In genomic region chr5:126998895-126999570, GRCh38 we compare ENCODE assay signal across 1 cellular context.
TF ChIP-seq lines count a peak whose summit lies in the region.

No MANE protein-coding gene starts in this region.

TF ChIP-seq in HepG2, 621 proteins besides CTCF, POLR2A, EP300 and RAD21:
- TF ChIP-seq MZF1 (CRISPR knock-in tag; IDR thresholded peaks at IDR 0.05; ENCODE audit: borderline replicate concordance) (no peak), DRAP1 (CRISPR knock-in tag; IDR thresholded peaks at IDR 0.05) (no peak), MAFG (CRISPR knock-in tag; IDR thresholded peaks at IDR 0.05) (no peak), MAFK (conservative IDR thresholded peaks at IDR 0.05 in 1 of 2, IDR thresholded peaks at IDR 0.05 in 1 of 2; ENCODE audit: low read length in 2 of 2) (peak; percentile 49 to 61), ZNF737 (CRISPR knock-in tag; IDR thresholded peaks at IDR 0.05; ENCODE audit: borderline replicate concordance) (no peak), MAFF (IDR thresholded peaks at IDR 0.05; ENCODE audit: low read depth, low read length) (0 out of 2 replicates have a peak, but pooled peaks have one; percentile 34)
